29 cellular contexts compared by ENCODE assay signal in genomic region chr17:31460226-31460721, GRCh38.
"Had no signal": no experiment of that assay in that cellular context is flagged by ENCODE, and none has a peak within 500 bp of the region (broad histone marks: within the 10 kb centered on the region; RNA-seq: fewer than 3 reads in every experiment).

No MANE protein-coding gene starts in this region.

- H3K9me3 ChIP-seq: pancreas, prostate gland, spleen, thoracic aorta, thyroid gland, tibial nerve, upper lobe of left lung, vagina had no signal

- H3K27me3 ChIP-seq: neural progenitor cell, pancreas, spleen, thyroid gland, tibial nerve, upper lobe of left lung, vagina had no signal

- FAIRE-seq: pancreas, urothelium cell line had no signal

- ATAC-seq: naive thymus-derived CD4-positive, alpha-beta T cell; natural killer cell; pancreas; sciatic nerve; stimulated activated memory B cell treated with anti-CD40 and anti-IgM and Interleukin-4, amounts not matched to agents 10 μg/mL and 1 μg/mL and 100 μg/mL, for 72 hours; stimulated activated naive CD8-positive, alpha-beta T cell treated with anti-CD3 and anti-CD28 coated beads, Interleukin-15, amount 100 ng/mL, for 72 hours; stimulated activated naive CD8-positive, alpha-beta T cell treated with anti-CD3 and anti-CD28 coated beads, Interleukin-15, Interleukin-2, amounts not matched to agents 100 U/mL and 50 U/mL, for 24 hours had no signal

- DNase-seq: naive thymus-derived CD4-positive, alpha-beta T cell; natural killer cell; occipital lobe; pancreas; retina; right cardiac atrium; spleen; stimulated activated CD4-positive, alpha-beta T cell treated with anti-CD3 and anti-CD28 coated beads, Interleukin-12 subunit alpha, Interleukin-12 subunit beta, amount 100 ng/mL, for 4 hours; stimulated activated CD4-positive, alpha-beta T cell treated with anti-CD3 and anti-CD28 coated beads, Interleukin-1b, Interleukin-23, amount 100 ng/mL, for 48 hours; stimulated activated CD4-positive, alpha-beta T cell treated with anti-CD3 and anti-CD28 coated beads, Interleukin-4, amount 100 ng/mL, for 1 hour; stimulated activated CD4-positive, alpha-beta T cell treated with anti-CD3 and anti-CD28 coated beads, Interleukin-4, amount 100 ng/mL, for 4 hours; stimulated activated CD8-positive, alpha-beta memory T cell treated with anti-CD3 and anti-CD28 coated beads, Interleukin-4, amount 100 ng/mL, for 48 hours; stimulated activated naive CD4-positive, alpha-beta T cell; stimulated activated naive CD8-positive, alpha-beta T cell treated with anti-CD3 and anti-CD28 coated beads, Interleukin-15, amount 100 ng/mL, for 72 hours; stimulated activated naive CD8-positive, alpha-beta T cell treated with anti-CD3 and anti-CD28 coated beads, Interleukin-15, Interleukin-2, amounts not matched to agents 100 U/mL and 50 U/mL, for 24 hours; substantia nigra; thyroid gland; trophoblast cell; upper lobe of left lung had no signal

- H3K36me3 ChIP-seq: neural progenitor cell, pancreas, prostate gland, spleen, thoracic aorta, thyroid gland, tibial nerve, upper lobe of left lung, vagina had no signal

- H3K4me1 ChIP-seq: pancreas, prostate gland, spleen, tibial nerve, upper lobe of left lung, vagina had no signal

- H3K27ac ChIP-seq: neural progenitor cell, pancreas, prostate gland, skin epidermis, spleen, thoracic aorta, thyroid gland, tibial nerve, upper lobe of left lung, vagina had no signal

- H3K9ac ChIP-seq: neural progenitor cell had no signal

- H3K4me2 ChIP-seq: smooth muscle cell had no signal

- H3K4me3 ChIP-seq: neural progenitor cell, pancreas, prostate gland, skin epidermis, smooth muscle cell, spleen, thoracic aorta, thyroid gland, tibial nerve, upper lobe of left lung, vagina had no signal
